ENCODE assay signal across 27 cellular contexts in the genomic region with DNA sequence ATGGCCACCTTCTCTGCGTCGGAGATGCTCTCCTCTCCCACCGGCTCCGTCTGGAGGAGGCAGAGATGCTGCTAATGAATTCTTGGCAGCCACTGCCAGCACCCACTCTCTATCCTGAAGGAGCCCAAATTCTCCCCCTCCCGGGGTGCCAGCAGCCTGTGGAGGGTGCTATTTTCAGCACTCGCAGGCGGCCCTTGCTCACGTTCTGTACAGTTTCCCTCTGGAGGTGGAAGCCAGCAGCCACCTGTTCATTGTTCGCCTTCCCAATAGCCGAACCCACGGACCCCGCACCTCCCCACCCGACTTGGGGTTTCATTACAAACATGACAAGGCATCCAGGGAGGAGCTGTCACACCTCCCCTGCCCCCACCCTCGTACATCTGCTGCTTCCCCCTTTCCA. TPM values are rescaled to one million over a fixed set of nuclear protein-coding genes. Genes with fewer than 3 reads are reported as not detected.
DNase-seq lines count a peak whose midpoint lies in the region; ATAC-seq, FAIRE-seq and TF ChIP-seq lines count a peak whose summit lies in the region.
"Had no signal": no experiment of that assay in that cellular context is flagged by ENCODE, and none has a peak within 500 bp of the region (broad histone marks: within the 10 kb centered on the region; RNA-seq: fewer than 3 reads in every experiment).

No MANE protein-coding gene starts in this region.

- FAIRE-seq in GM12892 (lab: Jason Lieb, UNC), result no peak
- FAIRE-seq: A549, GM12891, GM19239, H1 had no signal

- TF ChIP-seq POLR2A in gastrocnemius medialis (IDR thresholded peaks at IDR 0.05), result no peak
- no peak for TF ChIP-seq POLR2A in GM12892 (IDR thresholded peaks at IDR 0.05; ENCODE audit: low read depth, low read length)

- H3K4me1 ChIP-seq in HEK293 (ENCODE audit: control insufficient read depth, insufficient read depth, low read length) (no peaks in the 10 kb centered on the region), gastrocnemius medialis (peaks cover 0 to 4% of the 10 kb centered on the region in 2 donors)
- H3K4me1 ChIP-seq: A549 had no signal

- intact Hi-C loops in gastrocnemius medialis (cut with DNase I; ENCODE audit: low total_unique reads), result no loop called here

- ATAC-seq in gastrocnemius medialis (no peak), HG03460 (IDR thresholded peaks at IDR 0.05; ENCODE audit: unreplicated experiment) (no peak)
- ATAC-seq: A549; CD8-positive, alpha-beta T cell; PC-3; SK-N-SH treated with all-trans-retinoic acid at 6 μM for 48 hours had no signal

- peak in 42 of 58 donors; percentile 7 to 83 (median 47) for DNase-seq in anterior cingulate cortex (lab: John Stamatoyannopoulos, UW)
- DNase-seq in nucleus accumbens (lab: John Stamatoyannopoulos, UW), result peak in 40 of 56 donors; percentile 7 to 89 (median 46)
- DNase-seq in gastrocnemius medialis, result peak in 1 of 2 donors; percentile 31
- DNase-seq in foreskin fibroblast, result no peak
- no peak for DNase-seq in GM12892 (ENCODE audit: insufficient read length)
- DNase-seq: AML-193; CD8-positive, alpha-beta T cell; DMS79 treated with DMSO at 0.1 percent for 48 hours; GF-D8; HCEC 1CT; Karpas-422; NCI-H1092 treated with DMSO at 0.1 percent for 48 hours; NCI-H1436 treated with DMSO at 0.1 percent for 48 hours; NCI-H187 treated with DMSO at 0.1 percent for 48 hours; NCI-H524 treated with DMSO at 0.1 percent for 48 hours; NCI-H82; NK-92 treated with Interleukin-12 subunit alpha and Interleukin-12 subunit beta, amount 100 ng/mL, for 24 hours; PC-3; SJCRH30 had no signal

- H3K9me3 ChIP-seq in HEK293 (ENCODE audit: control insufficient read depth, insufficient read depth, low read depth, low read length), result no peaks in the 10 kb centered on the region
- no peaks in the 10 kb centered on the region for H3K9me3 ChIP-seq in gastrocnemius medialis
- H3K9me3 ChIP-seq: A549; BLaER1 treated with 17β-estradiol and CSF1 and Interleukin-3, amounts not matched to agents 10 nM and 100 nM; SJCRH30 had no signal

- no peak overlapping the region for H3K27ac ChIP-seq in HEK293 (ENCODE audit: extremely low read depth, low read depth, low read length)
- peak overlapping the region; percentile 57 to 99 (median 82) for H3K27ac ChIP-seq in gastrocnemius medialis
- H3K27ac ChIP-seq: A549; BLaER1 treated with 17β-estradiol and CSF1 and Interleukin-3, amounts not matched to agents 10 nM and 100 nM; SJCRH30 had no signal

- TF ChIP-seq CTCF in HEK293 (tag by site-specific recombination; IDR thresholded peaks at IDR 0.05) (no peak), gastrocnemius medialis (IDR thresholded peaks at IDR 0.05 in 4 of 5, conservative IDR thresholded peaks at IDR 0.05 in 1 of 5) (no peak), foreskin fibroblast (IDR thresholded peaks at IDR 0.05; ENCODE audit: low read depth, low read length) (no peak)

- H3K27me3 ChIP-seq in gastrocnemius medialis, result no peaks in the 10 kb centered on the region
- H3K27me3 ChIP-seq: SJCRH30 had no signal

- H3K4me3 ChIP-seq in HEK293 (ENCODE audit: low read depth, low read length), result no peak overlapping the region
- H3K4me3 ChIP-seq in gastrocnemius medialis, result no peak overlapping the region
- H3K4me3 ChIP-seq in foreskin fibroblast (ENCODE audit: low read depth in 1 of 2, low read length in 2 of 2), result no peak overlapping the region
- H3K4me3 ChIP-seq: A549; BLaER1 treated with 17β-estradiol and CSF1 and Interleukin-3, amounts not matched to agents 10 nM and 100 nM; SJCRH30 had no signal

- CTCF ChIA-PET in HEK293 (lab: Yijun Ruan, JAX), result no interaction called here

- H3K36me3 ChIP-seq in HEK293 (ENCODE audit: control insufficient read depth in 2 of 2, insufficient read depth in 1 of 2, low read length in 2 of 2), result peaks cover 5 to 31% of the 10 kb centered on the region in 2 experiments; a peak in 2 of 3 replicates
- peaks cover 0 to 15% of the 10 kb centered on the region in 2 donors for H3K36me3 ChIP-seq in gastrocnemius medialis
- H3K36me3 ChIP-seq: SJCRH30 had no signal

- POLR2A ChIA-PET in HEK293 (lab: Yijun Ruan, JAX), result interaction anchor here (0.6 to 1.5 kb wide), 2 partner anchors 39 to 86 kb away, joined by 3 read pairs; no protein-coding TSS in a partner anchor

- in situ Hi-C loops in gastrocnemius medialis (cut with MboI; ENCODE audit: low sequenced_read_pairs in 4 of 4), result no loop called here

TF ChIP-seq in HEK293, 187 proteins besides CTCF, POLR2A, EP300 and RAD21:
- 0 out of 2 replicates have a peak, but pooled peaks have one; percentile 18 for TF ChIP-seq EGR2 (tag by site-specific recombination; IDR thresholded peaks at IDR 0.05; ENCODE audit: low read depth)
- TF ChIP-seq ZNF768 (tag by site-specific recombination; IDR thresholded peaks at IDR 0.05), result no peak

RNA-seq across cellular contexts. Expression of gene SNRNP35, which starts 27.8 kb away (rescaled TPM):
- 10 to 100 TPM; 22.6 to 40.4 (median 23.5) TPM for total RNA-seq in gastrocnemius medialis
- polyA plus RNA-seq in GM12892 (2012; ENCODE audit: missing spikeins), result 27.1 TPM

RNA-seq across cellular contexts. Expression of gene RILPL1, which starts 47.8 kb away (rescaled TPM):
- 10 to 100 TPM; 33.4 to 65.3 (median 40.6) TPM for total RNA-seq in gastrocnemius medialis
- 1.3 TPM for polyA plus RNA-seq in GM12892 (2012; ENCODE audit: missing spikeins)

RNA-seq across cellular contexts. Expression of gene RILPL2, which starts 49.3 kb away (rescaled TPM):
- 1 to 10 TPM; 1.2 to 2.0 (median 1.7) TPM for total RNA-seq in gastrocnemius medialis
- polyA plus RNA-seq in GM12892 (2012; ENCODE audit: missing spikeins), result 13.6 TPM

Comparison
In these comparisons a context has a peak if more than half of its experiments do, and no peak if none do; other contexts are left out.
1. DNase-seq: peak in anterior cingulate cortex (42 of 58) and nucleus accumbens (40 of 56); none in foreskin fibroblast (0 of 2) and GM12892 (single experiment).